ENCODE assay signal across 11 cellular contexts in genomic region chr13:94641432-94641941, GRCh38. TPM values are rescaled to one million over a fixed set of nuclear protein-coding genes. Genes with fewer than 3 reads are reported as not detected.
DNase-seq lines count a peak whose midpoint lies in the region; ATAC-seq, FAIRE-seq and TF ChIP-seq lines count a peak whose summit lies in the region.
"Had no signal": no experiment of that assay in that cellular context is flagged by ENCODE, and none has a peak within 500 bp of the region (broad histone marks: within the 10 kb centered on the region; RNA-seq: fewer than 3 reads in every experiment).

No MANE protein-coding gene starts in this region.

- H3K9me3 ChIP-seq in upper lobe of right lung, result no peaks in the 10 kb centered on the region
- H3K9me3 ChIP-seq: vagina had no signal

- no peaks in the 10 kb centered on the region for H3K36me3 ChIP-seq in upper lobe of right lung
- H3K36me3 ChIP-seq: BLaER1 treated with 17β-estradiol and CSF1 and Interleukin-3, amounts not matched to agents 10 nM and 100 nM; vagina had no signal

- no peak overlapping the region for H3K27ac ChIP-seq in upper lobe of right lung
- H3K27ac ChIP-seq: vagina had no signal

- CTCF ChIA-PET in activated naive CD4-positive, alpha-beta T cell treated with anti-CD3 and anti-CD28 coated beads, Interleukin-2, amount 10 ng/mL, durations not matched to agents 7 days and 5 days (lab: Charles Lee), result no interaction called here

- peak; percentile 54 for ATAC-seq in Right ventricle myocardium inferior
- ATAC-seq in Right ventricle myocardium superior (ENCODE audit: poor library complexity), result no peak
- peak; percentile 70 for ATAC-seq in upper lobe of right lung
- ATAC-seq in HG03439 (IDR thresholded peaks at IDR 0.05; ENCODE audit: unreplicated experiment), result no peak

- no peaks in the 10 kb centered on the region for H3K36me3 Mint-ChIP-seq in activated naive CD4-positive, alpha-beta T cell treated with anti-CD3 and anti-CD28 coated beads, Interleukin-2, amount 10 ng/mL, durations not matched to agents 7 days and 5 days

- DNase-seq in Right ventricle myocardium inferior (ENCODE audit: missing footprints) (no peak), Right ventricle myocardium superior (no peak), RKO (ENCODE audit: low spot score) (peak; percentile 47), fibroblast of the aortic adventitia (ENCODE audit: low read depth) (peak; percentile 93), upper lobe of right lung (no peak), D721Med (ENCODE audit: insufficient read length, low spot score) (no peak)
- no peak for DNase-seq in activated naive CD4-positive, alpha-beta T cell treated with anti-CD3 and anti-CD28 coated beads, Interleukin-2, amount 10 ng/mL, durations not matched to agents 7 days and 5 days
- DNase-seq: hypothalamus had no signal

- TF ChIP-seq CTCF in fibroblast of the aortic adventitia (IDR thresholded peaks at IDR 0.05; ENCODE audit: insufficient read depth, low read length), result no peak
- no peak for TF ChIP-seq CTCF in upper lobe of right lung (IDR thresholded peaks at IDR 0.05)
- TF ChIP-seq CTCF in D721Med (IDR thresholded peaks at IDR 0.05; ENCODE audit: insufficient read depth, missing control alignments), result no peak

- H3K27me3 ChIP-seq in upper lobe of right lung, result no peaks in the 10 kb centered on the region
- H3K27me3 ChIP-seq: BLaER1 treated with 17β-estradiol and CSF1 and Interleukin-3, amounts not matched to agents 10 nM and 100 nM; vagina had no signal

- peaks cover 7% of the 10 kb centered on the region for H3K4me1 ChIP-seq in upper lobe of right lung
- H3K4me1 ChIP-seq: BLaER1 treated with 17β-estradiol and CSF1 and Interleukin-3, amounts not matched to agents 10 nM and 100 nM had no signal

- no peak overlapping the region for H3K4me3 Mint-ChIP-seq in activated naive CD4-positive, alpha-beta T cell treated with anti-CD3 and anti-CD28 coated beads, Interleukin-2, amount 10 ng/mL, durations not matched to agents 7 days and 5 days

- intact Hi-C loops in Right ventricle myocardium inferior (cut with DNase I) (no loop called here), Right ventricle myocardium superior (cut with DNase I) (no loop called here), upper lobe of right lung (cut with DNase I) (no loop called here)

- no peak for FAIRE-seq in D721Med (lab: Jason Lieb, UNC)

- no peaks in the 10 kb centered on the region for H3K4me1 Mint-ChIP-seq in activated naive CD4-positive, alpha-beta T cell treated with anti-CD3 and anti-CD28 coated beads, Interleukin-2, amount 10 ng/mL, durations not matched to agents 7 days and 5 days

- H3K4me3 ChIP-seq in fibroblast of the aortic adventitia (ENCODE audit: low read depth, low read length), result peak overlapping the region; percentile 15
- H3K4me3 ChIP-seq in upper lobe of right lung, result no peak overlapping the region
- H3K4me3 ChIP-seq: BLaER1 treated with 17β-estradiol and CSF1 and Interleukin-3, amounts not matched to agents 10 nM and 100 nM; vagina had no signal

- no peak overlapping the region for H3K27ac Mint-ChIP-seq in activated naive CD4-positive, alpha-beta T cell treated with anti-CD3 and anti-CD28 coated beads, Interleukin-2, amount 10 ng/mL, durations not matched to agents 7 days and 5 days

- peaks cover 2% of the 10 kb centered on the region for H3K9me3 Mint-ChIP-seq in activated naive CD4-positive, alpha-beta T cell treated with anti-CD3 and anti-CD28 coated beads, Interleukin-2, amount 10 ng/mL, durations not matched to agents 7 days and 5 days

- H3K27me3 Mint-ChIP-seq in activated naive CD4-positive, alpha-beta T cell treated with anti-CD3 and anti-CD28 coated beads, Interleukin-2, amount 10 ng/mL, durations not matched to agents 7 days and 5 days, result no peaks in the 10 kb centered on the region

RNA-seq across cellular contexts. Expression of gene GPR180, which starts 39.8 kb away (rescaled TPM):
- 5.7 TPM for total RNA-seq in Right ventricle myocardium inferior
- 5.5 TPM for total RNA-seq in Right ventricle myocardium superior
- 2.5 and 12.6 TPM in 2 replicates for total RNA-seq in fibroblast of the aortic adventitia (ENCODE audit: low replicate concordance)
- total RNA-seq in upper lobe of right lung, result 6.0 TPM

RNA-seq across cellular contexts. Expression of gene TGDS, which starts 45.5 kb away (rescaled TPM):
- total RNA-seq in Right ventricle myocardium inferior, result 5.2 TPM
- 4.5 TPM for total RNA-seq in Right ventricle myocardium superior
- 3.0 and 14.9 TPM in 2 replicates for total RNA-seq in fibroblast of the aortic adventitia (ENCODE audit: low replicate concordance)
- 9.4 TPM for total RNA-seq in upper lobe of right lung

Comparison
In these comparisons a context has a peak if more than half of its experiments do, and no peak if none do; other contexts are left out.
1. ATAC-seq: peak in Right ventricle myocardium inferior (single experiment) and upper lobe of right lung (single experiment); none in Right ventricle myocardium superior (single experiment) and HG03439 (single experiment).
2. DNase-seq: peak in RKO (single experiment) and fibroblast of the aortic adventitia (single experiment); none in Right ventricle myocardium inferior (single experiment), Right ventricle myocardium superior (single experiment), upper lobe of right lung (single experiment), D721Med (single experiment) and activated naive CD4-positive, alpha-beta T cell treated with anti-CD3 and anti-CD28 coated beads, Interleukin-2, amount 10 ng/mL, durations not matched to agents 7 days and 5 days (single experiment).